8 cellular contexts compared by ENCODE assay signal in genomic region chr19:49335071-49335783, GRCh38. TPM values are rescaled to one million over a fixed set of nuclear protein-coding genes. Genes with fewer than 3 reads are reported as not detected.
DNase-seq lines count a peak whose midpoint lies in the region; ATAC-seq and TF ChIP-seq lines count a peak whose summit lies in the region.

Gene CD37, plus strand, starts transcription at chr19:49335406. Its CDS starts 135 bp downstream, at chr19:49335541.

- intact Hi-C loops in colonic mucosa (cut with DNase I): no loop called here

- DNase-seq in GM19240 (ENCODE audit: insufficient read length, low spot score) (peak; percentile 67), UCSD-AML1 (lab: John Stamatoyannopoulos, UW; ENCODE audit: unreplicated experiment) (peak; percentile 67), colonic mucosa (peak; percentile 31), brain microvascular endothelial cell (no peak), foreskin melanocyte (no peak)

- no peaks in the 10 kb centered on the region for H3K27me3 ChIP-seq in colonic mucosa
- H3K27me3 ChIP-seq in brain microvascular endothelial cell (replicated peaks): no peaks in the 10 kb centered on the region

- H3K36me3 ChIP-seq in colonic mucosa (no peaks in the 10 kb centered on the region), brain microvascular endothelial cell (replicated peaks) (no peaks in the 10 kb centered on the region)

- TF ChIP-seq CTCF in colonic mucosa (IDR thresholded peaks at IDR 0.05): no peak
- TF ChIP-seq CTCF in brain microvascular endothelial cell (IDR thresholded peaks at IDR 0.05; ENCODE audit: low read depth, low read length, missing control alignments): no peak

- H3K4me1 ChIP-seq in colonic mucosa: peaks cover 6% of the 10 kb centered on the region

- in situ Hi-C loops in brain microvascular endothelial cell (cut with HindIII; ENCODE audit: low pct_ligation_motif_present, low sequenced_read_pairs): no loop called here

- no peaks in the 10 kb centered on the region for H3K9me3 ChIP-seq in colonic mucosa

- ATAC-seq in HG03354 (IDR thresholded peaks at IDR 0.05; ENCODE audit: poor library complexity, severe bottlenecking, unreplicated experiment) (no peak), GM18858 (IDR thresholded peaks at IDR 0.05; ENCODE audit: unreplicated experiment) (no peak)

- H3K4me3 ChIP-seq in colonic mucosa (peak within 1 kb of the TSS; percentile 28), skin epidermis (peak within 1 kb of the TSS; percentile 23 to 39 (median 35)), brain microvascular endothelial cell (ENCODE audit: low read depth, low read length) (no peak within 1 kb of the TSS)

- H3K9ac ChIP-seq in colonic mucosa (ENCODE audit: low read depth in 2 of 2, low read length in 2 of 2): peak within 1 kb of the TSS; percentile 3 to 54

- H3K27ac ChIP-seq in colonic mucosa: peak within 1 kb of the TSS; percentile 50
- peak within 1 kb of the TSS in 19 of 21 experiments; percentile 18 to 95 (median 69) for H3K27ac ChIP-seq in skin epidermis
- H3K27ac ChIP-seq in brain microvascular endothelial cell: no peak within 1 kb of the TSS

RNA-seq across cellular contexts. Expression of gene CD37, which starts in this region (rescaled TPM):
- total RNA-seq in colonic mucosa: 1 to 10 TPM; 7.4 to 8.6 TPM

Comparison
In these comparisons a context has a peak if more than half of its experiments do, and no peak if none do; other contexts are left out.
1. DNase-seq: peak in GM19240 (single experiment), UCSD-AML1 (single experiment) and colonic mucosa (single experiment); none in brain microvascular endothelial cell (single experiment) and foreskin melanocyte (single experiment).